8 cellular contexts compared by ENCODE assay signal in the genomic region with DNA sequence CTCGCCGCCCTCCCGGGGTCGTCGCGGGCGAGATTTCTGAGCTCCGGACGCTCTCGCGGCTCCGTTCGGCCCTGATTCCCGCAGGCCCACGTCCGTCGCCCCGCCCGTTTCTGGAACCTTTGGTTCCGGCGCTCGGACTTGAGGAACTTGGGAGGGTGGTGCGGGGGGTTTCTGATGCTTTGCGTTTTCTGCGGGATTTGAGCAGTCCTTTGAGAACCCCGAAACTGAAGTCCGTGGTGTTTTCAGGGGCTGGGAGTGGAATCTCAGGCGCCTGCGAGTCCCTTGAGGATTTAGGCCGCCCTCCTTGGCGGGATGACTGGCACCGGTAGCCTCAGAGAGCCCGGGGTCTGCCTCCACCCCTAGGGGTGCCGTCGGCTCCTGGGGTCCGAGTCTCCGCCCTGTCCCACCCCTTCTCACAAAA. TPM values are rescaled to one million over a fixed set of nuclear protein-coding genes. Genes with fewer than 3 reads are reported as not detected.
A peak's percentile ranks its signal among the peaks of the same experiment; 100 is the strongest.
DNase-seq lines count a peak whose midpoint lies in the region; ATAC-seq lines count a peak whose summit lies in the region.

No MANE protein-coding gene starts in this region.

- peaks cover 0 to 1% (median 0%) of the 10 kb centered on the region in 5 donors for H3K9me3 Mint-ChIP-seq in CD8-positive, alpha-beta memory T cell
- H3K9me3 Mint-ChIP-seq in naive thymus-derived CD8-positive, alpha-beta T cell = peaks cover 0 to 12% (median 0%) of the 10 kb centered on the region in 9 donors

- H3K4me3 Mint-ChIP-seq in CD8-positive, alpha-beta memory T cell = peak overlapping the region; percentile 54 to 88 (median 76)
- H3K4me3 Mint-ChIP-seq in naive thymus-derived CD8-positive, alpha-beta T cell = peak overlapping the region; percentile 67 to 84 (median 82)

- peak; percentile 19 to 29 for ATAC-seq in naive thymus-derived CD8-positive, alpha-beta T cell
- ATAC-seq in HG03045 (IDR thresholded peaks at IDR 0.05; ENCODE audit: unreplicated experiment) (no peak), HG03469 (IDR thresholded peaks at IDR 0.05; ENCODE audit: unreplicated experiment) (no peak), GM21360 (IDR thresholded peaks at IDR 0.05; ENCODE audit: unreplicated experiment) (no peak)

- H3K9me3 ChIP-seq in CD8-positive, alpha-beta memory T cell (ENCODE audit: low read length) = no peaks in the 10 kb centered on the region

- no peaks in the 10 kb centered on the region for H3K27me3 ChIP-seq in CD8-positive, alpha-beta memory T cell (ENCODE audit: insufficient read depth, low read length, poor library complexity, severe bottlenecking)

- H3K4me1 ChIP-seq in CD8-positive, alpha-beta memory T cell (ENCODE audit: insufficient read depth, low read length) = no peaks in the 10 kb centered on the region

- H3K27ac ChIP-seq in CD8-positive, alpha-beta memory T cell (ENCODE audit: low read depth, low read length) = no peak overlapping the region
- H3K27ac ChIP-seq in epithelial cell of prostate = peak overlapping the region; percentile 31

- H3K4me1 Mint-ChIP-seq in CD8-positive, alpha-beta memory T cell = peaks cover 8 to 10% (median 9%) of the 10 kb centered on the region in 3 donors
- H3K4me1 Mint-ChIP-seq in naive thymus-derived CD8-positive, alpha-beta T cell = peaks cover 0 to 15% (median 9%) of the 10 kb centered on the region in 4 donors

- POLR2A ChIA-PET in CD8-positive, alpha-beta memory T cell (lab: Charles Lee) = interaction anchor here (0.6 kb wide), 1 partner anchor 706 kb away, joined by 3 read pairs; no protein-coding TSS in a partner anchor
- POLR2A ChIA-PET in naive thymus-derived CD8-positive, alpha-beta T cell (lab: Charles Lee) = interaction anchor here (0.7 to 1.9 kb wide), 3 partner anchors 30 to 116 kb away, joined by 4 to 6 read pairs (median 5); no protein-coding TSS in a partner anchor

- peak overlapping the region; percentile 47 for H3K4me3 ChIP-seq in CD8-positive, alpha-beta memory T cell (ENCODE audit: low read length)

- no peaks in the 10 kb centered on the region for H3K36me3 ChIP-seq in CD8-positive, alpha-beta memory T cell (ENCODE audit: insufficient read depth, low read length)

- CTCF ChIA-PET in CD8-positive, alpha-beta memory T cell (lab: Charles Lee) = interaction anchor here (1.5 kb wide), 1 partner anchor 110 kb away, joined by 4 read pairs; no protein-coding TSS in a partner anchor

- H3K36me3 Mint-ChIP-seq in CD8-positive, alpha-beta memory T cell = peaks cover 0 to 7% (median 0%) of the 10 kb centered on the region in 3 donors
- peaks cover 0 to 3% (median 2%) of the 10 kb centered on the region in 3 donors for H3K36me3 Mint-ChIP-seq in naive thymus-derived CD8-positive, alpha-beta T cell

- peaks cover 3 to 17% of the 10 kb centered on the region in 2 donors for H3K27me3 Mint-ChIP-seq in CD8-positive, alpha-beta memory T cell
- peaks cover 0 to 12% (median 0%) of the 10 kb centered on the region in 5 donors for H3K27me3 Mint-ChIP-seq in naive thymus-derived CD8-positive, alpha-beta T cell

- peak overlapping the region in 4 of 8 donors; percentile 45 to 86 (median 76) for H3K27ac Mint-ChIP-seq in CD8-positive, alpha-beta memory T cell
- H3K27ac Mint-ChIP-seq in naive thymus-derived CD8-positive, alpha-beta T cell = peak overlapping the region in 8 of 10 donors; percentile 18 to 90 (median 78)

- DNase-seq in CD8-positive, alpha-beta memory T cell = no peak
- DNase-seq in NOMO-1 treated with DMSO at 0.1 percent for 48 hours (lab: John Stamatoyannopoulos, UW; ENCODE audit: unreplicated experiment) (peak; percentile 43), epithelial cell of prostate (ENCODE audit: low read depth, low spot score) (no peak), HPDE6-E6E7 (ENCODE audit: extremely low spot score) (no peak)
- DNase-seq in naive thymus-derived CD8-positive, alpha-beta T cell = peak in 1 of 10 donors; percentile 15

RNA-seq across cellular contexts. Expression of gene THNSL2, which starts 0.3 kb away (rescaled TPM):
- total RNA-seq in CD8-positive, alpha-beta memory T cell = 1 to 10 TPM; 1.4 to 1.7 TPM
- not detected for polyA plus RNA-seq in CD8-positive, alpha-beta memory T cell
- 1 to 10 TPM; 2.3 to 3.1 TPM for total RNA-seq in naive thymus-derived CD8-positive, alpha-beta T cell
- polyA plus RNA-seq in naive thymus-derived CD8-positive, alpha-beta T cell = under 1 TPM; 0.36 to 0.69 (median 0.43) TPM

RNA-seq across cellular contexts. Expression of gene FABP1, which starts 42.6 kb away (rescaled TPM):
- not detected for total RNA-seq in CD8-positive, alpha-beta memory T cell
- polyA plus RNA-seq in CD8-positive, alpha-beta memory T cell = not detected
- not detected for total RNA-seq in naive thymus-derived CD8-positive, alpha-beta T cell
- polyA plus RNA-seq in naive thymus-derived CD8-positive, alpha-beta T cell = not detected

Comparison
In these comparisons a context has a peak if more than half of its experiments do, and no peak if none do; other contexts are left out.
1. ATAC-seq: peak in naive thymus-derived CD8-positive, alpha-beta T cell (2 of 2); none in HG03045 (single experiment), HG03469 (single experiment) and GM21360 (single experiment).